In the genomic region with DNA sequence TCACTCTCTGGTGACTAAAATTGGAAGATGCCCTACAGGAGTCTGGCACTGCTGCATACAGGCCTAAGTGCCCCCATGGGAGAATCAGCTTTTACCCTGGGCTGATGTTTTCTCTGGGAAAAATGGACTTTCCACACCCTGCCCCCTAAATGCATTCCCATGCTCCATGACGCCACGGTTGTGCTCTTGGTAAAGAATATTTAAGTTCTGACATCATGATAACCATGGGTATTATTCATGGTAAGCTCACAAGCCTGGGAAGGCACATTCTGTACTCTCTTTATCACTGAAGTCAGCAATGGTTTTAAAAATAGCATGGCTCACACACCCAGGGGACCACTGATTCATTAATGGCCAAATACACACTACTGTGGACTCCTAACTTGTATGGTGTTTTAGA, we compare ENCODE assay signal across 1 cellular context.
TF ChIP-seq lines count a peak whose summit lies in the region.

No MANE protein-coding gene starts in this region.

TF ChIP-seq in SK-N-SH, 30 proteins besides CTCF, POLR2A, EP300 and RAD21 (continued from another document):
- TF ChIP-seq, protein P1, sequence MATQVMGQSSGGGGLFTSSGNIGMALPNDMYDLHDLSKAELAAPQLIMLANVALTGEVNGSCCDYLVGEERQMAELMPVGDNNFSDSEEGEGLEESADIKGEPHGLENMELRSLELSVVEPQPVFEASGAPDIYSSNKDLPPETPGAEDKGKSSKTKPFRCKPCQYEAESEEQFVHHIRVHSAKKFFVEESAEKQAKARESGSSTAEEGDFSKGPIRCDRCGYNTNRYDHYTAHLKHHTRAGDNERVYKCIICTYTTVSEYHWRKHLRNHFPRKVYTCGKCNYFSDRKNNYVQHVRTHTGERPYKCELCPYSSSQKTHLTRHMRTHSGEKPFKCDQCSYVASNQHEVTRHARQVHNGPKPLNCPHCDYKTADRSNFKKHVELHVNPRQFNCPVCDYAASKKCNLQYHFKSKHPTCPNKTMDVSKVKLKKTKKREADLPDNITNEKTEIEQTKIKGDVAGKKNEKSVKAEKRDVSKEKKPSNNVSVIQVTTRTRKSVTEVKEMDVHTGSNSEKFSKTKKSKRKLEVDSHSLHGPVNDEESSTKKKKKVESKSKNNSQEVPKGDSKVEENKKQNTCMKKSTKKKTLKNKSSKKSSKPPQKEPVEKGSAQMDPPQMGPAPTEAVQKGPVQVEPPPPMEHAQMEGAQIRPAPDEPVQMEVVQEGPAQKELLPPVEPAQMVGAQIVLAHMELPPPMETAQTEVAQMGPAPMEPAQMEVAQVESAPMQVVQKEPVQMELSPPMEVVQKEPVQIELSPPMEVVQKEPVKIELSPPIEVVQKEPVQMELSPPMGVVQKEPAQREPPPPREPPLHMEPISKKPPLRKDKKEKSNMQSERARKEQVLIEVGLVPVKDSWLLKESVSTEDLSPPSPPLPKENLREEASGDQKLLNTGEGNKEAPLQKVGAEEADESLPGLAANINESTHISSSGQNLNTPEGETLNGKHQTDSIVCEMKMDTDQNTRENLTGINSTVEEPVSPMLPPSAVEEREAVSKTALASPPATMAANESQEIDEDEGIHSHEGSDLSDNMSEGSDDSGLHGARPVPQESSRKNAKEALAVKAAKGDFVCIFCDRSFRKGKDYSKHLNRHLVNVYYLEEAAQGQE (IDR thresholded peaks at IDR 0.05; ENCODE audit: low read depth, low read length) = no peak
- TF ChIP-seq MEF2A (IDR thresholded peaks at IDR 0.05; ENCODE audit: borderline replicate concordance, low read depth) = peak; percentile 82
- TF ChIP-seq, protein P2, sequence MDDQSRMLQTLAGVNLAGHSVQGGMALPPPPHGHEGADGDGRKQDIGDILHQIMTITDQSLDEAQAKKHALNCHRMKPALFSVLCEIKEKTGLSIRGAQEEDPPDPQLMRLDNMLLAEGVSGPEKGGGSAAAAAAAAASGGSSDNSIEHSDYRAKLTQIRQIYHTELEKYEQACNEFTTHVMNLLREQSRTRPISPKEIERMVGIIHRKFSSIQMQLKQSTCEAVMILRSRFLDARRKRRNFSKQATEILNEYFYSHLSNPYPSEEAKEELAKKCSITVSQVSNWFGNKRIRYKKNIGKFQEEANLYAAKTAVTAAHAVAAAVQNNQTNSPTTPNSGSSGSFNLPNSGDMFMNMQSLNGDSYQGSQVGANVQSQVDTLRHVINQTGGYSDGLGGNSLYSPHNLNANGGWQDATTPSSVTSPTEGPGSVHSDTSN (IDR thresholded peaks at IDR 0.05) = peak; percentile 40
- no peak for TF ChIP-seq RFX5 (IDR thresholded peaks at IDR 0.05; ENCODE audit: low read length)
- TF ChIP-seq YY1 (IDR thresholded peaks at IDR 0.05; ENCODE audit: low read depth) = no peak
- TF ChIP-seq TCF12 (IDR thresholded peaks at IDR 0.05) = peak; percentile 47
